ENCODE assay signal across 2 cellular contexts in genomic region chr1:47443530-47444316, GRCh38.
TF ChIP-seq lines count a peak whose summit lies in the region.

No MANE protein-coding gene starts in this region.

TF ChIP-seq in H1, 55 proteins besides CTCF, POLR2A, EP300 and RAD21:
- TF ChIP-seq GABPA (IDR thresholded peaks at IDR 0.05; ENCODE audit: borderline replicate concordance, insufficient read depth, low read length) (no peak), POU5F1 (IDR thresholded peaks at IDR 0.05; ENCODE audit: low read depth, low read length) (no peak), EZH2 (IDR thresholded peaks at IDR 0.05; ENCODE audit: low read depth, low read length, severe bottlenecking) (no peak), JUND (IDR thresholded peaks at IDR 0.05; ENCODE audit: low read length) (no peak), CTBP2 (IDR thresholded peaks at IDR 0.05; ENCODE audit: borderline replicate concordance, insufficient read depth, insufficient read length, low read length) (peak; percentile 92), GTF2F1 (IDR thresholded peaks at IDR 0.05; ENCODE audit: borderline replicate concordance, low read depth, low read length) (no peak), KDM1A (IDR thresholded peaks at IDR 0.05; ENCODE audit: borderline replicate concordance, low read length) (no peak), HDAC6 (IDR thresholded peaks at IDR 0.05; ENCODE audit: low read depth, low read length) (no peak), RNF2 (IDR thresholded peaks at IDR 0.05; ENCODE audit: borderline replicate concordance, low read depth, low read length, missing control alignments, poor library complexity, severe bottlenecking) (peak; percentile 80), SRF (IDR thresholded peaks at IDR 0.05; ENCODE audit: low read depth, low read length) (no peak), PHF8 (conservative IDR thresholded peaks at IDR 0.05; ENCODE audit: low read depth, low read length) (no peak)

TF ChIP-seq in neural cell, 6 proteins besides CTCF, POLR2A, EP300 and RAD21:
- no peak for TF ChIP-seq SMC3 (conservative IDR thresholded peaks at IDR 0.05; ENCODE audit: poor library complexity)
- TF ChIP-seq MXI1 (conservative IDR thresholded peaks at IDR 0.05; ENCODE audit: poor library complexity, severe bottlenecking), result no peak
- TF ChIP-seq REST (IDR thresholded peaks at IDR 0.05; ENCODE audit: borderline replicate concordance), result no peak
- peak; percentile 12 for TF ChIP-seq POLR2AphosphoS5 (IDR thresholded peaks at IDR 0.05)
- peak; percentile 97 for TF ChIP-seq EZH2 (IDR thresholded peaks at IDR 0.05; ENCODE audit: borderline replicate concordance, insufficient read depth, low read length, poor library complexity, severe bottlenecking)
TF ChIP-seq in neural cell: peak in this region for 2.
